1 cellular context compared by ENCODE assay signal in the genomic region with DNA sequence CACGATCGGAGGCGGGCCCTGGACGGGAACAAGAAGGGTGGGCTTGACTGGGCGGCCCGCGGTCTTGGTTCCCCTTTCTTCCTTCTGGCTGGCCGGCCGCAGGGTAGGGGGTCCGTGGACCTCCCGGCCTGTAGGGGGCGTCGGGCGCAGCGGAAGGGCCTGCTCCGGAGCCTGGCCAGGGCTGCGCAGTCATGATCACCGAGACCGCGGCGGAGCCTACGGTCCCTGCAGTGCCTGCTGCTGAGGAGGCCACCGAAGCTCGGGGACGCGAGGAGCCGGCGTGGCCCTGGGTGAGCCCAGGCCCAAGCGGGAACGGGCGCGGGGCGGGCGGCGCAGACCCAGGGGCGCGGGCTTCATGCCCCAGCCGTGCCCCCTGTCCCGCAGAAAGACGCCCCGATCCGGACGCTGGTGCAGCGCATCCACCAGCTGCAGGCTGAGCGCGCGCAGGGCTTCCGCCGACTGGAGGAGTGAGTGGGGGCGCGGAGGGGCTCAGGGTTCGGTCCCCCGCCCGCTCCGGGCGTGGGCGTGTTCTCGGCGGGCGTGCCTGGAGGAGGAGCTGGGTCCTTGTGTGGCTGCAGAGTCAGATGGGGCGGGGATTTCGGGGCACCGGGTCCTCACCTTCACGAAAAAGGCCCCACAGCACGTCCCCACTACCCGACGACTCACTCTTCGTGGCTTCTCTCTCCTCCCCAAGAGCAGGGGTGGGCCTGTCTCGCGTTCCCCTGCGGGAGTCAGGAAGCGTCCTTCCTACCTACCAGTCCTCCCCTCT.
A peak's percentile ranks its signal among the peaks of the same experiment; 100 is the strongest.
TF ChIP-seq lines count a peak whose summit lies in the region.

A gene (plus strand): TSS at position 188 of the 769 bp plus-strand sequence. CDS start 4 bp downstream, at position 192.

TF ChIP-seq in A549, 52 proteins besides CTCF, POLR2A, EP300 and RAD21 (continued from another document):
- TF ChIP-seq, protein P1, sequence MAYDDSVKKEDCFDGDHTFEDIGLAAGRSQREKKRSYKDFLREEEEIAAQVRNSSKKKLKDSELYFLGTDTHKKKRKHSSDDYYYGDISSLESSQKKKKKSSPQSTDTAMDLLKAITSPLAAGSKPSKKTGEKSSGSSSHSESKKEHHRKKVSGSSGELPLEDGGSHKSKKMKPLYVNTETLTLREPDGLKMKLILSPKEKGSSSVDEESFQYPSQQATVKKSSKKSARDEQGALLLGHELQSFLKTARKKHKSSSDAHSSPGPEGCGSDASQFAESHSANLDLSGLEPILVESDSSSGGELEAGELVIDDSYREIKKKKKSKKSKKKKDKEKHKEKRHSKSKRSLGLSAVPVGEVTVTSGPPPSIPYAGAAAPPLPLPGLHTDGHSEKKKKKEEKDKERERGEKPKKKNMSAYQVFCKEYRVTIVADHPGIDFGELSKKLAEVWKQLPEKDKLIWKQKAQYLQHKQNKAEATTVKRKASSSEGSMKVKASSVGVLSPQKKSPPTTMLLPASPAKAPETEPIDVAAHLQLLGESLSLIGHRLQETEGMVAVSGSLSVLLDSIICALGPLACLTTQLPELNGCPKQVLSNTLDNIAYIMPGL (CRISPR knock-in tag; IDR thresholded peaks at IDR 0.05; ENCODE audit: borderline replicate concordance): peak; percentile 76; the same call in 1 of the 2 replicates
- TF ChIP-seq RFX5 (IDR thresholded peaks at IDR 0.05) (no peak), BHLHE40 (IDR thresholded peaks at IDR 0.05; ENCODE audit: low read depth, low read length) (no peak), CBX8 (IDR thresholded peaks at IDR 0.05) (no peak), CBX2 (IDR thresholded peaks at IDR 0.05; ENCODE audit: borderline replicate concordance, low read depth) (no peak), ZFP36 (IDR thresholded peaks at IDR 0.05; ENCODE audit: borderline replicate concordance, partially characterized antibody) (no peak), PHF8 (IDR thresholded peaks at IDR 0.05; ENCODE audit: borderline replicate concordance, low read depth) (peak; percentile 44; the same call in 1 of the 2 replicates), JUN (IDR thresholded peaks at IDR 0.05) (peak; percentile 48 to 70; a peak in 4 of 5 replicates), FOSL2 (IDR thresholded peaks at IDR 0.05) (no peak), FOSL2 (CRISPR knock-in tag; IDR thresholded peaks at IDR 0.05) (no peak), MAZ (IDR thresholded peaks at IDR 0.05; ENCODE audit: borderline replicate concordance, low read depth, low read length) (no peak), SMC3 (IDR thresholded peaks at IDR 0.05) (0 out of 3 replicates have a peak, but pooled peaks have one; percentile 9), CEBPB (IDR thresholded peaks at IDR 0.05) (no peak), CHD2 (IDR thresholded peaks at IDR 0.05; ENCODE audit: low read length, partially characterized antibody) (no peak), POLR2AphosphoS2 (conservative IDR thresholded peaks at IDR 0.05; ENCODE audit: low read length) (no peak), ZNF302 (CRISPR knock-in tag; IDR thresholded peaks at IDR 0.05) (no peak)
- TF ChIP-seq, protein P2, sequence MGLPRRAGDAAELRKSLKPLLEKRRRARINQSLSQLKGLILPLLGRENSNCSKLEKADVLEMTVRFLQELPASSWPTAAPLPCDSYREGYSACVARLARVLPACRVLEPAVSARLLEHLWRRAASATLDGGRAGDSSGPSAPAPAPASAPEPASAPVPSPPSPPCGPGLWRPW (IDR thresholded peaks at IDR 0.05): no peak
- TF ChIP-seq, protein P3, sequence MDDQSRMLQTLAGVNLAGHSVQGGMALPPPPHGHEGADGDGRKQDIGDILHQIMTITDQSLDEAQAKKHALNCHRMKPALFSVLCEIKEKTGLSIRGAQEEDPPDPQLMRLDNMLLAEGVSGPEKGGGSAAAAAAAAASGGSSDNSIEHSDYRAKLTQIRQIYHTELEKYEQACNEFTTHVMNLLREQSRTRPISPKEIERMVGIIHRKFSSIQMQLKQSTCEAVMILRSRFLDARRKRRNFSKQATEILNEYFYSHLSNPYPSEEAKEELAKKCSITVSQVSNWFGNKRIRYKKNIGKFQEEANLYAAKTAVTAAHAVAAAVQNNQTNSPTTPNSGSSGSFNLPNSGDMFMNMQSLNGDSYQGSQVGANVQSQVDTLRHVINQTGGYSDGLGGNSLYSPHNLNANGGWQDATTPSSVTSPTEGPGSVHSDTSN (IDR thresholded peaks at IDR 0.05): no peak
- TF ChIP-seq, protein P4, sequence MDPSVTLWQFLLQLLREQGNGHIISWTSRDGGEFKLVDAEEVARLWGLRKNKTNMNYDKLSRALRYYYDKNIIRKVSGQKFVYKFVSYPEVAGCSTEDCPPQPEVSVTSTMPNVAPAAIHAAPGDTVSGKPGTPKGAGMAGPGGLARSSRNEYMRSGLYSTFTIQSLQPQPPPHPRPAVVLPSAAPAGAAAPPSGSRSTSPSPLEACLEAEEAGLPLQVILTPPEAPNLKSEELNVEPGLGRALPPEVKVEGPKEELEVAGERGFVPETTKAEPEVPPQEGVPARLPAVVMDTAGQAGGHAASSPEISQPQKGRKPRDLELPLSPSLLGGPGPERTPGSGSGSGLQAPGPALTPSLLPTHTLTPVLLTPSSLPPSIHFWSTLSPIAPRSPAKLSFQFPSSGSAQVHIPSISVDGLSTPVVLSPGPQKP (IDR thresholded peaks at IDR 0.05; ENCODE audit: low read depth, low read length): no peak
TF ChIP-seq in A549: peak in this region for 7.
